ENCODE assay signal across 15 cellular contexts in genomic region chr1:116740726-116741125, GRCh38. TPM values are rescaled to one million over a fixed set of nuclear protein-coding genes. Genes with fewer than 3 reads are reported as not detected.
A peak's percentile ranks its signal among the peaks of the same experiment; 100 is the strongest.
DNase-seq lines count a peak whose midpoint lies in the region; ATAC-seq and TF ChIP-seq lines count a peak whose summit lies in the region.
"Had no signal": no experiment of that assay in that cellular context is flagged by ENCODE, and none has a peak within 500 bp of the region (broad histone marks: within the 10 kb centered on the region; RNA-seq: fewer than 3 reads in every experiment).

No MANE protein-coding gene starts in this region.

- H3K4me1 ChIP-seq in OCI-LY7 (ENCODE audit: insufficient read depth, low read length, poor library complexity, severe bottlenecking) (peaks cover 31% of the 10 kb centered on the region), Caco-2 (no peaks in the 10 kb centered on the region)
- H3K4me1 ChIP-seq: BE2C, pancreas, SJCRH30, testis had no signal

- TF ChIP-seq CTCF in OCI-LY7 (conservative IDR thresholded peaks at IDR 0.05; ENCODE audit: low read length) (no peak), Caco-2 (IDR thresholded peaks at IDR 0.05; ENCODE audit: insufficient read depth in 1 of 2, low read depth in 1 of 2, low read length in 1 of 2, severe bottlenecking in 1 of 2, unreplicated experiment in 1 of 2) (no peak)

- H3K36me3 ChIP-seq in OCI-LY7 (ENCODE audit: insufficient read depth, low read length) (no peaks in the 10 kb centered on the region), Caco-2 (ENCODE audit: control insufficient read depth, insufficient read depth, low read length) (no peaks in the 10 kb centered on the region)
- H3K36me3 ChIP-seq: BE2C, pancreas, SJCRH30 had no signal

- no peak overlapping the region for H2AFZ ChIP-seq in OCI-LY7 (ENCODE audit: low read length)

- peak overlapping the region; percentile 81 for H3K4me3 Mint-ChIP-seq in stimulated activated naive CD8-positive, alpha-beta T cell treated with anti-CD3 and anti-CD28 coated beads, Interleukin-15, Interleukin-2, amounts not matched to agents 100 ng/mL and 50 ng/mL, for 24 hours
- peak overlapping the region; percentile 73 for H3K4me3 Mint-ChIP-seq in activated naive CD8-positive, alpha-beta T cell treated with anti-CD3 and anti-CD28 coated beads, Interleukin-2, amount 50 U/mL, for 24 hours
- no peak overlapping the region for H3K4me3 Mint-ChIP-seq in Caco-2 (ENCODE audit: unreplicated experiment)

- no peaks in the 10 kb centered on the region for H3K9me2 ChIP-seq in OCI-LY7 (ENCODE audit: insufficient read depth, low read length)

- POLR2A ChIA-PET in OCI-LY7 (lab: Charles Lee) = no interaction called here
- POLR2A ChIA-PET in Caco-2 (lab: Charles Lee) = no interaction called here
- POLR2A ChIA-PET in HEK293T (lab: Yijun Ruan, JAX) = no interaction called here

- ATAC-seq in stimulated activated naive CD8-positive, alpha-beta T cell treated with anti-CD3 and anti-CD28 coated beads, Interleukin-15, Interleukin-2, amounts not matched to agents 100 U/mL and 50 U/mL, for 24 hours = no peak
- ATAC-seq in activated naive CD8-positive, alpha-beta T cell treated with anti-CD3 and anti-CD28 coated beads, Interleukin-2, amount 50 U/mL, for 24 hours = no peak

- H3K4me1 Mint-ChIP-seq in stimulated activated naive CD8-positive, alpha-beta T cell treated with anti-CD3 and anti-CD28 coated beads, Interleukin-15, Interleukin-2, amounts not matched to agents 100 ng/mL and 50 ng/mL, for 24 hours (ENCODE audit: low read depth) = peaks cover 56% of the 10 kb centered on the region
- H3K4me1 Mint-ChIP-seq in activated naive CD8-positive, alpha-beta T cell treated with anti-CD3 and anti-CD28 coated beads, Interleukin-2, amount 50 U/mL, for 24 hours = peaks cover 57% of the 10 kb centered on the region
- no peaks in the 10 kb centered on the region for H3K4me1 Mint-ChIP-seq in Caco-2 (ENCODE audit: low read depth, unreplicated experiment)

- H3K27me3 Mint-ChIP-seq in stimulated activated naive CD8-positive, alpha-beta T cell treated with anti-CD3 and anti-CD28 coated beads, Interleukin-15, Interleukin-2, amounts not matched to agents 100 ng/mL and 50 ng/mL, for 24 hours = no peaks in the 10 kb centered on the region
- H3K27me3 Mint-ChIP-seq in activated naive CD8-positive, alpha-beta T cell treated with anti-CD3 and anti-CD28 coated beads, Interleukin-2, amount 50 U/mL, for 24 hours = no peaks in the 10 kb centered on the region
- no peaks in the 10 kb centered on the region for H3K27me3 Mint-ChIP-seq in Caco-2 (ENCODE audit: insufficient read depth, unreplicated experiment)

- no peak for DNase-seq in stimulated activated naive CD8-positive, alpha-beta T cell treated with anti-CD3 and anti-CD28 coated beads, Interleukin-15, Interleukin-2, amounts not matched to agents 100 U/mL and 50 U/mL, for 24 hours
- DNase-seq in OCI-LY7 (ENCODE audit: low spot score) (peak; percentile 11), Caco-2 (no peak), H4 (ENCODE audit: low spot score) (no peak), HEK293T (ENCODE audit: extremely low spot score) (no peak)
- no peak for DNase-seq in activated naive CD8-positive, alpha-beta T cell treated with anti-CD3 and anti-CD28 coated beads, Interleukin-2, amount 50 U/mL, for 24 hours
- DNase-seq: anterior cingulate cortex, BE2C, NCI-H1930, pancreas, SJCRH30, testis had no signal

- peaks cover 44% of the 10 kb centered on the region for H3K36me3 Mint-ChIP-seq in stimulated activated naive CD8-positive, alpha-beta T cell treated with anti-CD3 and anti-CD28 coated beads, Interleukin-15, Interleukin-2, amounts not matched to agents 100 ng/mL and 50 ng/mL, for 24 hours (ENCODE audit: low read depth)
- H3K36me3 Mint-ChIP-seq in activated naive CD8-positive, alpha-beta T cell treated with anti-CD3 and anti-CD28 coated beads, Interleukin-2, amount 50 U/mL, for 24 hours (ENCODE audit: low read depth) = peaks cover 41% of the 10 kb centered on the region
- no peaks in the 10 kb centered on the region for H3K36me3 Mint-ChIP-seq in Caco-2 (ENCODE audit: insufficient read depth, unreplicated experiment)

- intact Hi-C loops in OCI-LY7 (cut with micrococcal nuclease; ENCODE audit: unreplicated experiment) = no loop called here
- intact Hi-C loops in Caco-2 (cut with micrococcal nuclease; ENCODE audit: unreplicated experiment) = no loop called here

- H3K27ac ChIP-seq in OCI-LY7 (ENCODE audit: low read depth, low read length, poor library complexity, severe bottlenecking) = no peak overlapping the region
- H3K27ac ChIP-seq: pancreas, SJCRH30, testis had no signal

- CTCF ChIA-PET in OCI-LY7 (lab: Charles Lee; ENCODE audit: unreplicated experiment) (interaction anchor here (0.9 kb wide), 1 partner anchor 77 kb away, joined by 3 read pairs; no protein-coding TSS in a partner anchor), Caco-2 (lab: Charles Lee) (no interaction called here), HEK293T (lab: Yijun Ruan, JAX) (no interaction called here)

- H3K79me2 ChIP-seq in OCI-LY7 (ENCODE audit: insufficient read depth, low read depth, low read length) = no peaks in the 10 kb centered on the region

- H4K20me1 ChIP-seq in OCI-LY7 (ENCODE audit: insufficient read depth, low read length) = no peaks in the 10 kb centered on the region

- BruUV-seq in OCI-LY7 (replicated peaks; lab: Mats Ljungman, UMichigan) = no TSS peak
- no TSS peak for BruUV-seq in Caco-2 (replicated peaks; lab: Mats Ljungman, UMichigan)

- peaks cover 39% of the 10 kb centered on the region for H3K9me3 Mint-ChIP-seq in stimulated activated naive CD8-positive, alpha-beta T cell treated with anti-CD3 and anti-CD28 coated beads, Interleukin-15, Interleukin-2, amounts not matched to agents 100 ng/mL and 50 ng/mL, for 24 hours
- H3K9me3 Mint-ChIP-seq in activated naive CD8-positive, alpha-beta T cell treated with anti-CD3 and anti-CD28 coated beads, Interleukin-2, amount 50 U/mL, for 24 hours = peaks cover 41% of the 10 kb centered on the region
- peaks cover 48% of the 10 kb centered on the region for H3K9me3 Mint-ChIP-seq in Caco-2 (ENCODE audit: unreplicated experiment)

- H3K27ac Mint-ChIP-seq in stimulated activated naive CD8-positive, alpha-beta T cell treated with anti-CD3 and anti-CD28 coated beads, Interleukin-15, Interleukin-2, amounts not matched to agents 100 ng/mL and 50 ng/mL, for 24 hours = peak overlapping the region; percentile 100
- H3K27ac Mint-ChIP-seq in activated naive CD8-positive, alpha-beta T cell treated with anti-CD3 and anti-CD28 coated beads, Interleukin-2, amount 50 U/mL, for 24 hours = peak overlapping the region; percentile 100
- no peak overlapping the region for H3K27ac Mint-ChIP-seq in Caco-2 (ENCODE audit: unreplicated experiment)

- no peak overlapping the region for H3K4me3 ChIP-seq in OCI-LY7 (ENCODE audit: low read depth, low read length, poor library complexity, severe bottlenecking)
- no peak overlapping the region for H3K4me3 ChIP-seq in Caco-2 (ENCODE audit: low read depth, low read length)
- H3K4me3 ChIP-seq: pancreas, SJCRH30, testis had no signal

- H3K27me3 ChIP-seq in Caco-2 (replicated peaks; ENCODE audit: control insufficient read depth, insufficient read depth, low read length) = no peaks in the 10 kb centered on the region
- H3K27me3 ChIP-seq: BE2C, pancreas, SJCRH30, testis had no signal

- H3K9me3 ChIP-seq in OCI-LY7 (ENCODE audit: low read length) (peaks cover 22% of the 10 kb centered on the region), Caco-2 (no peaks in the 10 kb centered on the region; the same call in 1 of the 2 replicates)
- H3K9me3 ChIP-seq: BE2C, testis had no signal

- no peak overlapping the region for H3K4me2 ChIP-seq in OCI-LY7 (ENCODE audit: low read length)

TF ChIP-seq in HEK293T, 16 proteins besides CTCF, POLR2A, EP300 and RAD21:
- TF ChIP-seq LEF1 (IDR thresholded peaks at IDR 0.05; ENCODE audit: borderline replicate concordance) (no peak), ZNF384 (IDR thresholded peaks at IDR 0.05) (no peak), FOXK2 (IDR thresholded peaks at IDR 0.05) (no peak), ARNT (IDR thresholded peaks at IDR 0.05) (no peak)

RNA-seq across cellular contexts. Expression of gene CD2, which starts 13.5 kb away (rescaled TPM):
- total RNA-seq in OCI-LY7 (2014; rRNA removed; shearing (Covaris generic)) = not detected in 2 replicates
- total RNA-seq in OCI-LY7 (2022) = not detected in 2 replicates
- total RNA-seq in Caco-2 (2022) = not detected in 2 replicates
- total RNA-seq in H4 (2014; rRNA removed; shearing (Covaris generic)) = not detected in 2 replicates
- total RNA-seq: fibroblast of villous mesenchyme, NCI-H460, SJCRH30 had no signal
